ENCODE assay signal across 21 cellular contexts in genomic region chr10:66362522-66362921, GRCh38.
DNase-seq lines count a peak whose midpoint lies in the region; ATAC-seq and TF ChIP-seq lines count a peak whose summit lies in the region.
"Had no signal": no experiment of that assay in that cellular context is flagged by ENCODE, and none has a peak within 500 bp of the region (broad histone marks: within the 10 kb centered on the region; RNA-seq: fewer than 3 reads in every experiment).

No MANE protein-coding gene starts in this region.

- POLR2A ChIA-PET in PC-3 (lab: Charles Lee; ENCODE audit: unreplicated experiment) = no interaction called here

- H4K20me1 ChIP-seq in PC-3 (ENCODE audit: low read length) = no peaks in the 10 kb centered on the region
- H4K20me1 ChIP-seq: BLaER1 treated with 17β-estradiol and CSF1 and Interleukin-3, amounts not matched to agents 10 nM and 100 nM had no signal

- no peaks in the 10 kb centered on the region for H3K4me1 ChIP-seq in PC-3 (ENCODE audit: insufficient read depth, low read length)
- no peaks in the 10 kb centered on the region for H3K4me1 ChIP-seq in spleen
- H3K4me1 ChIP-seq: A549; BLaER1 treated with 17β-estradiol and CSF1 and Interleukin-3, amounts not matched to agents 10 nM and 100 nM had no signal

- BruUV-seq in PC-3 (replicated peaks; lab: Mats Ljungman, UMichigan) = no TSS peak

- no peak overlapping the region for H3K4me3 ChIP-seq in Jurkat, Clone E6-1 (ENCODE audit: low read length)
- no peak overlapping the region for H3K4me3 ChIP-seq in PC-3 (ENCODE audit: low read length)
- no peak overlapping the region for H3K4me3 ChIP-seq in spleen
- H3K4me3 ChIP-seq: A549; BLaER1 treated with 17β-estradiol and CSF1 and Interleukin-3, amounts not matched to agents 10 nM and 100 nM; GM23248 had no signal

- peak; percentile 28 for TF ChIP-seq CTCF in C4-2B (conservative IDR thresholded peaks at IDR 0.05)
- TF ChIP-seq CTCF in PC-3 (conservative IDR thresholded peaks at IDR 0.05; ENCODE audit: low read depth, low read length) = peak; percentile 59
- no peak for TF ChIP-seq CTCF in spleen (IDR thresholded peaks at IDR 0.05 in 8 of 11, conservative IDR thresholded peaks at IDR 0.05 in 3 of 11)

- H3K27me3 ChIP-seq in PC-3 (ENCODE audit: low read length) = no peaks in the 10 kb centered on the region
- no peaks in the 10 kb centered on the region for H3K27me3 ChIP-seq in spleen (replicated peaks in 1 of 7)
- H3K27me3 ChIP-seq: BE2C; BLaER1 treated with 17β-estradiol and CSF1 and Interleukin-3, amounts not matched to agents 10 nM and 100 nM had no signal

- peak; percentile 1 for DNase-seq in Jurkat, Clone E6-1 (ENCODE audit: low read depth, low spot score)
- peak; percentile 56 for DNase-seq in PC-3
- no peak for DNase-seq in spleen
- DNase-seq in stimulated activated CD4-positive, alpha-beta T cell treated with anti-CD3 and anti-CD28 coated beads, Interleukin-15, amount 100 ng/mL, for 24 hours = no peak
- no peak for DNase-seq in MV-4-11 (lab: John Stamatoyannopoulos, UW)
- DNase-seq: 8988T; ACHN; AML-193; BE2C; Calu3; CD4-positive, alpha-beta memory T cell; COR-L47; DMS53; DMS79 treated with DMSO at 0.1 percent for 48 hours; GF-D8; GM23248; H7; HCEC 1CT had no signal

- intact Hi-C loops in PC-3 (cut with micrococcal nuclease) (no loop called here), spleen (cut with DNase I; ENCODE audit: low total_unique reads) (no loop called here)

- 0 out of 2 replicates have a peak, but pooled peaks have one; percentile 10 for ATAC-seq in PC-3
- ATAC-seq: A549 had no signal

- H3K9me3 ChIP-seq in PC-3 (ENCODE audit: low read length) = no peaks in the 10 kb centered on the region
- peaks cover 0 to 19% (median 4%) of the 10 kb centered on the region in 8 donors for H3K9me3 ChIP-seq in spleen
- H3K9me3 ChIP-seq: A549; BE2C; BLaER1 treated with 17β-estradiol and CSF1 and Interleukin-3, amounts not matched to agents 10 nM and 100 nM had no signal

- CTCF ChIA-PET in PC-3 (lab: Charles Lee) = interaction anchor here (0.6 to 1.0 kb wide), 7 partner anchors 13 to 274 kb away, joined by 3 to 7 read pairs (median 3); no protein-coding TSS in a partner anchor

- no peaks in the 10 kb centered on the region for H3K36me3 ChIP-seq in PC-3 (ENCODE audit: low read depth, low read length)
- no peaks in the 10 kb centered on the region for H3K36me3 ChIP-seq in spleen
- H3K36me3 ChIP-seq: BE2C; BLaER1 treated with 17β-estradiol and CSF1 and Interleukin-3, amounts not matched to agents 10 nM and 100 nM had no signal

- H3F3A ChIP-seq in PC-3 (ENCODE audit: low read length, unreplicated experiment) = no peaks in the 10 kb centered on the region

- no peak overlapping the region for H3K4me2 ChIP-seq in PC-3 (ENCODE audit: low read length)
- H3K4me2 ChIP-seq: A549; BLaER1 treated with 17β-estradiol and CSF1 and Interleukin-3, amounts not matched to agents 10 nM and 100 nM had no signal

- no peaks in the 10 kb centered on the region for H3K79me2 ChIP-seq in PC-3 (ENCODE audit: low read length)

- H3K9me2 ChIP-seq in PC-3 (replicated peaks; ENCODE audit: low read length) = no peaks in the 10 kb centered on the region

- no peak overlapping the region for H2AFZ ChIP-seq in PC-3 (ENCODE audit: low read length)
- H2AFZ ChIP-seq: GM23248 had no signal

- no peak overlapping the region for H3K9ac ChIP-seq in PC-3 (ENCODE audit: low read length)
- H3K9ac ChIP-seq: BLaER1 treated with 17β-estradiol and CSF1 and Interleukin-3, amounts not matched to agents 10 nM and 100 nM; GM23248 had no signal

- WGBS in spleen, 5 donors = 81 to 96% (median 85%) methylated on average over 3 of the region's 3 CpGs

- TF ChIP-seq POLR2A in spleen (IDR thresholded peaks at IDR 0.05) = no peak

- no peak overlapping the region for H3K27ac ChIP-seq in C4-2B
- no peak overlapping the region for H3K27ac ChIP-seq in PC-3 (ENCODE audit: low read length)
- no peak overlapping the region for H3K27ac ChIP-seq in spleen
- H3K27ac ChIP-seq: A549; BLaER1 treated with 17β-estradiol and CSF1 and Interleukin-3, amounts not matched to agents 10 nM and 100 nM; GM23248 had no signal

Comparison
In these comparisons a context has a peak if more than half of its experiments do, and no peak if none do; other contexts are left out.
1. CTCF ChIP-seq: peak in C4-2B (single experiment) and PC-3 (single experiment); none in spleen (0 of 11).
2. DNase-seq: peak in Jurkat, Clone E6-1 (single experiment) and PC-3 (single experiment); none in spleen (single experiment), stimulated activated CD4-positive, alpha-beta T cell treated with anti-CD3 and anti-CD28 coated beads, Interleukin-15, amount 100 ng/mL, for 24 hours (single experiment) and MV-4-11 (single experiment).